In genomic region chr4:27629532-27630225, GRCh38 we compare ENCODE assay signal across 8 cellular contexts.
"Had no signal": no experiment of that assay in that cellular context is flagged by ENCODE, and none has a peak within 500 bp of the region (broad histone marks: within the 10 kb centered on the region; RNA-seq: fewer than 3 reads in every experiment).

No MANE protein-coding gene starts in this region.

- H3K36me3 ChIP-seq: HAP-1 had no signal

- H3K4me1 ChIP-seq: HAP-1 had no signal

- DNase-seq: H7, HFFc6, IMR-90, KG1 had no signal

- H3K9me3 Mint-ChIP-seq: GM23338, HFFc6 had no signal

- H3K4me1 Mint-ChIP-seq: GM23338 had no signal

- H3K4me3 Mint-ChIP-seq: GM23338, HFFc6 had no signal

- ATAC-seq: GM23338, HCT116, K562 had no signal

- H2AFZ ChIP-seq: GM23338 had no signal

- H3K9me3 ChIP-seq: HAP-1 had no signal

- H3K4me2 ChIP-seq: GM23338 had no signal

- H3K27ac Mint-ChIP-seq: GM23338, HFFc6 had no signal

- H3K4me3 ChIP-seq: GM23338, HAP-1, K562 had no signal
